In genomic region chr7:30084195-30084594, GRCh38 we compare ENCODE assay signal across 22 cellular contexts.
"Had no signal": no experiment of that assay in that cellular context is flagged by ENCODE, and none has a peak within 500 bp of the region (broad histone marks: within the 10 kb centered on the region; RNA-seq: fewer than 3 reads in every experiment).

No MANE protein-coding gene starts in this region.

- H3K9ac ChIP-seq: KMS-11 had no signal

- H3K9me3 ChIP-seq: SJSA1 had no signal

- H3K4me2 ChIP-seq: KMS-11 had no signal

- H3K27me3 ChIP-seq: SJSA1 had no signal

- H3K27me3 Mint-ChIP-seq: IgD-negative memory B cell had no signal

- H3K9me3 Mint-ChIP-seq: IgD-negative memory B cell had no signal

- H3K4me1 ChIP-seq: SJSA1 had no signal

- H3K27ac ChIP-seq: HL-60, KMS-11, SJSA1, SK-N-MC had no signal

- H3K4me3 ChIP-seq: K562, SJSA1, SK-N-MC had no signal

- H3K36me3 Mint-ChIP-seq: IgD-negative memory B cell had no signal

- H3K27ac Mint-ChIP-seq: IgD-negative memory B cell had no signal

- H3K4me3 Mint-ChIP-seq: IgD-negative memory B cell had no signal

- FAIRE-seq: HTR-8/SVneo, K562, RCC 7860 had no signal

- DNase-seq: Kasumi-1, MM.1S, MV-4-11, NCI-H1105, NCI-H2029, NCI-H2081 treated with DMSO at 0.1 percent for 48 hours, NCI-H2227 treated with DMSO at 0.1 percent for 48 hours, NCI-H524, NCI-H69, NCI-H774, Right ventricle myocardium superior, RPMI8226, SIG-M5, T-helper 2 cell had no signal
